8 cellular contexts compared by ENCODE assay signal in genomic region chr3:44685128-44685800, GRCh38. TPM values are rescaled to one million over a fixed set of nuclear protein-coding genes. Genes with fewer than 3 reads are reported as not detected.
DNase-seq lines count a peak whose midpoint lies in the region; ATAC-seq, FAIRE-seq and TF ChIP-seq lines count a peak whose summit lies in the region.

No MANE protein-coding gene starts in this region.

- H3K36me3 ChIP-seq in ACC112 (ENCODE audit: insufficient read depth, low read length), result peaks cover 25% of the 10 kb centered on the region; the same call in 1 of the 2 replicates
- H3K36me3 ChIP-seq in HUES48 (ENCODE audit: control insufficient read depth, insufficient read depth, low read length), result no peaks in the 10 kb centered on the region
- no peaks in the 10 kb centered on the region for H3K36me3 ChIP-seq in GM12878 (ENCODE audit: control insufficient read depth in 2 of 2, insufficient read depth in 2 of 2, low read length in 1 of 2)

- in situ Hi-C loops in GM12878 (cut with MboI), result no loop called here

- no peak for TF ChIP-seq EP300 in GM12878 (IDR thresholded peaks at IDR 0.05; ENCODE audit: borderline replicate concordance in 1 of 2, control insufficient read depth in 1 of 2, low read depth in 2 of 2, low read length in 2 of 2)

- no peaks in the 10 kb centered on the region for H4K20me1 ChIP-seq in GM12878 (ENCODE audit: control insufficient read depth, insufficient read depth)

- TF ChIP-seq RAD21 in GM12878 (IDR thresholded peaks at IDR 0.05; ENCODE audit: insufficient read depth, low read depth, low read length), result no peak

- H3K4me2 ChIP-seq in GM12878 (ENCODE audit: control insufficient read depth, insufficient read depth), result peak overlapping the region; percentile 72

- peak; percentile 49 for FAIRE-seq in GM12878 (lab: Jason Lieb, UNC)

- peak; percentile 80 for TF ChIP-seq POLR2A in GM12878 (IDR thresholded peaks at IDR 0.05; ENCODE audit: low read depth, low read length)

- no peak for TF ChIP-seq CTCF in GM12878 (IDR thresholded peaks at IDR 0.05 in 2 of 3, conservative IDR thresholded peaks at IDR 0.05 in 1 of 3; ENCODE audit: control insufficient read depth in 2 of 3, extremely low read depth in 1 of 3, insufficient read depth in 1 of 3, low read depth in 3 of 3, low read length in 3 of 3)

- peak; percentile 89 for ATAC-seq in GM19035 (IDR thresholded peaks at IDR 0.05; ENCODE audit: unreplicated experiment)
- ATAC-seq in GM12878, result peak; percentile 99

- SMC1A ChIA-PET in GM12878 (lab: Charles Lee; ENCODE audit: uncharacterized antibody, unreplicated experiment), result interaction anchor here (0.7 to 1.7 kb wide), 2 partner anchors 77 to 100 kb away, joined by 3 to 6 read pairs; partner anchors contain the start of genes KIAA1143 and KIF15

- H3K9me3 ChIP-seq in HUES48 (ENCODE audit: control insufficient read depth, insufficient read depth, low read length) (peaks cover 44% of the 10 kb centered on the region), GM12878 (replicated peaks; ENCODE audit: control insufficient read depth, insufficient read depth, low read length) (peaks cover 14% of the 10 kb centered on the region; the same call in 2 of the 3 replicates)

- intact Hi-C loops in GM12878 (cut with micrococcal nuclease; ENCODE audit: unreplicated experiment), result loop anchor here (1.0 to 5.0 kb wide), 2 partner anchors 37 to 63 kb away; partner anchors contain the start of gene ZNF35

- H3K4me3 ChIP-seq in ACC112 (ENCODE audit: low read depth, low read length) (peak overlapping the region; percentile 84), HUES48 (ENCODE audit: low read depth, low read length) (peak overlapping the region; percentile 80), GM12878 (peak overlapping the region; percentile 60; the same call in 1 of the 2 replicates)

- DNase-seq in T follicular helper cell (ENCODE audit: low read depth) (peak; percentile 4), GM12878 (ENCODE audit: low read depth, low spot score) (peak; percentile 27), hypothalamus (lab: John Stamatoyannopoulos, UW) (peak in 46 of 51 donors; percentile 2 to 76 (median 46)), retina (peak; percentile 91), HuH-7 (ENCODE audit: low spot score) (no peak)

- POLR2A ChIA-PET in GM12878 (lab: Charles Lee), result no interaction called here

- H3K9ac ChIP-seq in HUES48 (ENCODE audit: low read depth, low read length) (peak overlapping the region; percentile 48; the same call in 1 of the 2 replicates), GM12878 (ENCODE audit: control insufficient read depth, insufficient read depth, low read length) (0 out of 2 replicates have a peak overlapping the region, but pooled peaks have one; percentile 42)

- RAD21 ChIA-PET in GM12878 (lab: Charles Lee; ENCODE audit: unreplicated experiment), result no interaction called here

- peaks cover 4% of the 10 kb centered on the region; the same call in 1 of the 2 replicates for H3K27me3 ChIP-seq in ACC112 (ENCODE audit: insufficient read depth, low read length)
- H3K27me3 ChIP-seq in HUES48 (ENCODE audit: control insufficient read depth, insufficient read depth, low read length), result no peaks in the 10 kb centered on the region
- H3K27me3 ChIP-seq in GM12878 (replicated peaks in 1 of 2; ENCODE audit: control insufficient read depth in 2 of 2, insufficient read depth in 2 of 2, low read length in 1 of 2), result no peaks in the 10 kb centered on the region

- BruUV-seq in GM12878 (replicated peaks; lab: Mats Ljungman, UMichigan), result no TSS peak

- WGBS in GM12878 (ENCODE audit: insufficient coverage, insufficient replicate concordance, low lambda C conversion rate, missing lambda C conversion rate), result 1% methylated on average over 33 of the region's 48 CpGs

- peak overlapping the region; percentile 95 for H2AFZ ChIP-seq in ACC112 (ENCODE audit: low read length, unreplicated experiment)
- H2AFZ ChIP-seq in GM12878 (ENCODE audit: control insufficient read depth, low read depth, low read length), result peak overlapping the region; percentile 79

- H3K27ac ChIP-seq in ACC112 (ENCODE audit: low read depth, low read length) (no peak overlapping the region), HUES48 (ENCODE audit: low read depth, low read length) (no peak overlapping the region), GM12878 (ENCODE audit: control insufficient read depth, insufficient read depth) (no peak overlapping the region)

- H3K4me1 ChIP-seq in ACC112 (ENCODE audit: control insufficient read depth, insufficient read depth, low read length, unreplicated experiment) (peaks cover 3% of the 10 kb centered on the region), HUES48 (ENCODE audit: control insufficient read depth, insufficient read depth, low read length) (no peaks in the 10 kb centered on the region), GM12878 (ENCODE audit: control insufficient read depth, insufficient read depth, low read length) (no peaks in the 10 kb centered on the region)

- H3K79me2 ChIP-seq in ACC112 (ENCODE audit: control insufficient read depth, insufficient read depth, low read length, unreplicated experiment), result no peaks in the 10 kb centered on the region
- H3K79me2 ChIP-seq in GM12878 (ENCODE audit: control insufficient read depth, insufficient read depth, low read length), result no peaks in the 10 kb centered on the region

- CTCF ChIA-PET in GM12878 (lab: Yijun Ruan, JAX), result interaction anchor here (1.3 kb wide), 1 partner anchor 39 kb away, joined by 3 read pairs; no protein-coding TSS in a partner anchor

TF ChIP-seq in GM12878, 131 proteins besides CTCF, POLR2A, EP300 and RAD21 (continues in another document):
- 0 out of 2 replicates have a peak, but pooled peaks have one; percentile 15 for TF ChIP-seq PAX5 (IDR thresholded peaks at IDR 0.05; ENCODE audit: borderline replicate concordance, low read depth, low read length)
- TF ChIP-seq YY1 (IDR thresholded peaks at IDR 0.05; ENCODE audit: low read depth, low read length), result peak; percentile 70
- TF ChIP-seq CHD2 (IDR thresholded peaks at IDR 0.05; ENCODE audit: borderline replicate concordance, low read depth, low read length), result peak; percentile 98

RNA-seq across cellular contexts. Expression of gene ZNF502, which starts 27.2 kb away (rescaled TPM):
- total RNA-seq in GM12878 (2013; cell fraction: nucleolus; rRNA removed), result 3.5 and 4.8 TPM in 2 replicates
- 0.96 and 1.5 TPM in 2 replicates for total RNA-seq in GM12878 (2014; rRNA removed)
- total RNA-seq in GM12878 (2014; rRNA removed; fragmentation: Illumina TruSeq; extraction: Trizol), result 1.6 and 1.8 TPM in 2 replicates
- total RNA-seq in GM12878 (2021), result 1.2 and 1.4 TPM in 2 replicates
- 0.93 TPM for polyA plus RNA-seq in GM12878 (2011; ENCODE audit: low read depth)
- 0.39 and 0.50 TPM in 2 replicates for polyA plus RNA-seq in GM12878 (2011; rRNA removed)
- polyA plus RNA-seq in GM12878 (2011; cell fraction: cytosol; rRNA removed), result 0.12 and 0.15 TPM in 2 replicates
- 0.26 and 0.43 TPM in 2 replicates for polyA plus RNA-seq in GM12878 (2011; cell fraction: nucleus; rRNA removed)
- 0.93 and 1.0 TPM in 2 replicates for polyA plus RNA-seq in GM12878 (2012)
- 1.2 and 1.6 TPM in 2 replicates for polyA plus RNA-seq in GM12878 (2014; fragmentation: Illumina TruSeq; extraction: Trizol)
- 1 to 10 TPM in 1 of 2 experiments, under 1 TPM in 1; 0.84 to 1.0 TPM for polyA plus RNA-seq in GM12878 (2014; fragmentation: Nextera tagmentation; extraction: Ambion mirVana)
- 0.61 and 0.69 TPM in 2 replicates for polyA plus RNA-seq in GM12878 (2014; rRNA removed)
- 1 to 10 TPM; 1.3 to 1.7 TPM for polyA plus RNA-seq in GM12878 (2016; fragmentation: Nextera tagmentation; extraction: Ambion mirVana)
- 0.37 and 0.41 TPM in 2 replicates for polyA minus RNA-seq in GM12878 (2011; rRNA and poly(A)+ RNA removed)
- polyA minus RNA-seq in GM12878 (2011; cell fraction: cytosol; rRNA and poly(A)+ RNA removed), result not detected in 2 replicates
- polyA minus RNA-seq in GM12878 (2011; cell fraction: nucleus; rRNA and poly(A)+ RNA removed), result 0.24 TPM in 1 of 2 replicates, not detected in the other

RNA-seq across cellular contexts. Expression of gene ZNF35, which starts 36.7 kb away (rescaled TPM):
- total RNA-seq in GM12878 (2013; cell fraction: nucleolus; rRNA removed), result 25.7 and 33.9 TPM in 2 replicates
- 12.4 and 14.3 TPM in 2 replicates for total RNA-seq in GM12878 (2014; rRNA removed)
- 21.1 and 21.2 TPM in 2 replicates for total RNA-seq in GM12878 (2014; rRNA removed; fragmentation: Illumina TruSeq; extraction: Trizol)
- total RNA-seq in GM12878 (2021), result 15.2 and 18.2 TPM in 2 replicates
- 6.0 TPM for polyA plus RNA-seq in GM12878 (2011; ENCODE audit: low read depth)
- 9.3 and 10.1 TPM in 2 replicates for polyA plus RNA-seq in GM12878 (2011; rRNA removed)
- polyA plus RNA-seq in GM12878 (2011; cell fraction: cytosol; rRNA removed), result 5.5 and 5.9 TPM in 2 replicates
- 5.7 and 5.9 TPM in 2 replicates for polyA plus RNA-seq in GM12878 (2011; cell fraction: nucleus; rRNA removed)
- 4.7 and 6.6 TPM in 2 replicates for polyA plus RNA-seq in GM12878 (2012)
- polyA plus RNA-seq in GM12878 (2014; fragmentation: Illumina TruSeq; extraction: Trizol), result 16.9 and 17.4 TPM in 2 replicates
- 10 to 100 TPM; 14.3 to 14.7 TPM for polyA plus RNA-seq in GM12878 (2014; fragmentation: Nextera tagmentation; extraction: Ambion mirVana)
- polyA plus RNA-seq in GM12878 (2014; rRNA removed), result 7.0 and 10.0 TPM in 2 replicates
- 10 to 100 TPM; 10.8 to 12.3 TPM for polyA plus RNA-seq in GM12878 (2016; fragmentation: Nextera tagmentation; extraction: Ambion mirVana)
- 10.2 and 13.8 TPM in 2 replicates for polyA minus RNA-seq in GM12878 (2011; rRNA and poly(A)+ RNA removed)
- polyA minus RNA-seq in GM12878 (2011; cell fraction: cytosol; rRNA and poly(A)+ RNA removed), result 4.8 and 8.3 TPM in 2 replicates
- 6.9 and 11.7 TPM in 2 replicates for polyA minus RNA-seq in GM12878 (2011; cell fraction: nucleus; rRNA and poly(A)+ RNA removed)

RNA-seq across cellular contexts. Expression of gene ZNF501, which starts 44.2 kb away (rescaled TPM):
- total RNA-seq in GM12878 (2013; cell fraction: nucleolus; rRNA removed), result 12.3 and 12.5 TPM in 2 replicates
- total RNA-seq in GM12878 (2014; rRNA removed) (2.8 and 3.2 TPM in 2 replicates), GM12878 (2014; rRNA removed; fragmentation: Illumina TruSeq; extraction: Trizol) (1.5 and 1.9 TPM in 2 replicates), GM12878 (2021) (1.8 and 2.0 TPM in 2 replicates)
- polyA plus RNA-seq in GM12878 (2011; ENCODE audit: low read depth), result 0.96 TPM
- polyA plus RNA-seq in GM12878 (2011; rRNA removed) (3.8 and 5.5 TPM in 2 replicates), GM12878 (2014; fragmentation: Illumina TruSeq; extraction: Trizol) (1.3 and 2.1 TPM in 2 replicates), GM12878 (2014; fragmentation: Nextera tagmentation; extraction: Ambion mirVana) (under 1 TPM; 0.35 to 0.40 TPM), GM12878 (2014; rRNA removed) (1.6 TPM in 2 replicates), GM12878 (2016; fragmentation: Nextera tagmentation; extraction: Ambion mirVana) (1 to 10 TPM; 1.7 TPM)
- polyA plus RNA-seq in GM12878 (2011; cell fraction: cytosol; rRNA removed), result 0.85 and 1.8 TPM in 2 replicates
- 2.5 and 4.4 TPM in 2 replicates for polyA plus RNA-seq in GM12878 (2011; cell fraction: nucleus; rRNA removed)
- polyA plus RNA-seq in GM12878 (2012), result 1.3 and 1.9 TPM in 2 replicates
- 3.5 and 5.3 TPM in 2 replicates for polyA minus RNA-seq in GM12878 (2011; rRNA and poly(A)+ RNA removed)
- polyA minus RNA-seq in GM12878 (2011; cell fraction: cytosol; rRNA and poly(A)+ RNA removed), result 0.80 and 2.5 TPM in 2 replicates
- 6.3 and 9.4 TPM in 2 replicates for polyA minus RNA-seq in GM12878 (2011; cell fraction: nucleus; rRNA and poly(A)+ RNA removed)
